19 cellular contexts compared by ENCODE assay signal in the genomic region with DNA sequence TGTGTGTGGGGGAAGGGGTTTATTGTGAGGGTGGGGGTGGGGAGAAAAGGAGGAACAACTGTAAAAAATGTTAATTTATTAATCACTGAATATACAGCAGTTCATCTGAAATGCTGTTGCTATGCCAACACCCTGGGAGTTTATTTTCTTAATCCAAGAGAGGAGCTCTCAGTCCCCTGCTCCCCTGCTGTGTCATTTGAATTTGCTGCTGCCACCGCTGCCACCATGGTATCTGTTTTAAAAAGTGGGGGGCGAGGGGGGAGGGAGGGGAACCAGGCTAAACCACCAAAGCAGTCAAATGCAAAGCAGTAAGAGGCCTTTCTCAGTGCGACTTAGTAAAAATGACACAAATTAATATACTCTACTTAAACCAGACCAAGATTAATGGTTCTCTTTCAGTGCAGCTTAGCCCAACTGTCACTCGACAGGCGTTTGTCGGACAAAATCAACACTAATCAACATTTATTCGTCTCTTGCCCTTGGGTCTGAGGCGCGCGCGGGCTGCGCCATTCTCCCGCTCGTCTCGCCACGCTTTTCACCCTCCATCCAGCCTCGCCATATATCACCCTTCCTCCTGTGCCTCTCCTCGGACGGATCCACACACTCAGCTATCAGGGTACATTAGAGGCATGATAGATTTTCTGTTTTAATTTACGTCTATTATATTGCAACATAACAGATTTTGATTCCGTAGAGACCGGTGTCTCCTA.
DNase-seq lines count a peak whose midpoint lies in the region; ATAC-seq lines count a peak whose summit lies in the region.
"Had no signal": no experiment of that assay in that cellular context is flagged by ENCODE, and none has a peak within 500 bp of the region (broad histone marks: within the 10 kb centered on the region; RNA-seq: fewer than 3 reads in every experiment).

No MANE protein-coding gene starts in this region.

- ATAC-seq in HG03175 (IDR thresholded peaks at IDR 0.05; ENCODE audit: unreplicated experiment), result no peak
- ATAC-seq: left lung; naive thymus-derived CD4-positive, alpha-beta T cell had no signal

- H3K4me1 ChIP-seq in iPS-20b (ENCODE audit: insufficient read depth, low read length), result peaks cover 63% of the 10 kb centered on the region
- peaks cover 60 to 68% (median 60%) of the 10 kb centered on the region in 3 donors for H3K4me1 ChIP-seq in skeletal muscle tissue (ENCODE audit: control insufficient read depth in 3 of 3, insufficient read depth in 3 of 3, low read length in 3 of 3)

- H3K9me3 ChIP-seq in iPS-20b (ENCODE audit: insufficient read depth, low read depth, low read length) (no peaks in the 10 kb centered on the region), skeletal muscle tissue (ENCODE audit: control insufficient read depth in 3 of 3, low read length in 3 of 3) (no peaks in the 10 kb centered on the region)
- H3K9me3 ChIP-seq: left lung, right atrium auricular region had no signal

- no peaks in the 10 kb centered on the region for H3K27me3 ChIP-seq in iPS-20b (ENCODE audit: insufficient read depth, low read length)
- no peaks in the 10 kb centered on the region for H3K27me3 ChIP-seq in skeletal muscle tissue (ENCODE audit: control insufficient read depth in 3 of 3, insufficient read depth in 3 of 3, low read length in 3 of 3)
- H3K27me3 ChIP-seq: left lung, right atrium auricular region had no signal

- peak overlapping the region; percentile 54; the same call in 1 of the 2 replicates for H3K4me3 ChIP-seq in iPS-20b (ENCODE audit: low read length)
- no peak overlapping the region for H3K4me3 ChIP-seq in skeletal muscle tissue (ENCODE audit: low read length in 3 of 3)
- H3K4me3 ChIP-seq: left lung, right atrium auricular region had no signal

- H3K9ac ChIP-seq in iPS-20b (ENCODE audit: low read depth, low read length), result peak overlapping the region; percentile 60; the same call in 1 of the 2 replicates
- no peak overlapping the region for H3K9ac ChIP-seq in skeletal muscle tissue (ENCODE audit: low read depth in 1 of 3, low read length in 3 of 3)

- H3K36me3 ChIP-seq in iPS-20b (ENCODE audit: insufficient read depth, low read depth, low read length) (peaks cover 5% of the 10 kb centered on the region), skeletal muscle tissue (ENCODE audit: control insufficient read depth in 3 of 3, insufficient read depth in 3 of 3, low read length in 3 of 3) (no peaks in the 10 kb centered on the region)
- H3K36me3 ChIP-seq: left lung, right atrium auricular region had no signal

- H3K27ac ChIP-seq in angular gyrus (ENCODE audit: low read depth, low read length) (peak overlapping the region; percentile 79), iPS-20b (ENCODE audit: low read length) (peak overlapping the region; percentile 37), skeletal muscle tissue (ENCODE audit: low read depth, low read length) (peak overlapping the region; percentile 95)
- H3K27ac ChIP-seq: 22Rv1, C4-2B, left lung had no signal

- DNase-seq in DMS 273 (lab: John Stamatoyannopoulos, UW; ENCODE audit: unreplicated experiment), result peak; percentile 14
- DNase-seq in DMS 273 treated with DMSO at 0.1 percent for 48 hours (lab: John Stamatoyannopoulos, UW), result no peak
- DNase-seq in stimulated activated naive CD4-positive, alpha-beta T cell (lab: John Stamatoyannopoulos, UW), result no peak
- no peak for DNase-seq in Kasumi-1 (lab: John Stamatoyannopoulos, UW)
- DNase-seq: activated CD4-positive, alpha-beta T cell treated with anti-CD3 and anti-CD28 coated beads for 1 hour; activated gamma-delta T cell; DMS79; left lung; naive thymus-derived CD4-positive, alpha-beta T cell; NCI-H1930; SHP77; T-helper 2 cell had no signal

Comparison
In these comparisons a context has a peak if more than half of its experiments do, and no peak if none do; other contexts are left out.
1. H3K27ac ChIP-seq: peak in every context shown above with its lines; median percentile 95 in skeletal muscle tissue; 79 in angular gyrus; 37 in iPS-20b.